Comparison of ENCODE assay signal across 9 cellular contexts in genomic region chr1:241639040-241639652, GRCh38. TPM values are rescaled to one million over a fixed set of nuclear protein-coding genes. Genes with fewer than 3 reads are reported as not detected.
DNase-seq lines count a peak whose midpoint lies in the region; ATAC-seq and TF ChIP-seq lines count a peak whose summit lies in the region.
"Had no signal": no experiment of that assay in that cellular context is flagged by ENCODE, and none has a peak within 500 bp of the region (broad histone marks: within the 10 kb centered on the region; RNA-seq: fewer than 3 reads in every experiment).

No MANE protein-coding gene starts in this region.

- H3K9me3 Mint-ChIP-seq in progenitor cell of endocrine pancreas (ENCODE audit: low read depth), result peaks cover 16% of the 10 kb centered on the region

- H3K27ac ChIP-seq in BLaER1 treated with 17β-estradiol and CSF1 and Interleukin-3, amounts not matched to agents 10 nM and 100 nM, result peak overlapping the region; percentile 34 to 96 (median 93); a peak in 21 of 22 replicates
- H3K27ac ChIP-seq in SK-N-MC, result no peak overlapping the region

- peaks cover 0 to 34% (median 22%) of the 10 kb centered on the region in 11 experiments; a peak in 18 of 22 replicates for H3K36me3 ChIP-seq in BLaER1 treated with 17β-estradiol and CSF1 and Interleukin-3, amounts not matched to agents 10 nM and 100 nM
- peaks cover 32% of the 10 kb centered on the region for H3K36me3 ChIP-seq in SK-N-MC (ENCODE audit: insufficient read depth, low read length)

- H3K36me3 Mint-ChIP-seq in progenitor cell of endocrine pancreas (ENCODE audit: insufficient read depth), result peaks cover 18% of the 10 kb centered on the region

- peak overlapping the region; percentile 90 to 97 (median 95) for H3K9ac ChIP-seq in BLaER1 treated with 17β-estradiol and CSF1 and Interleukin-3, amounts not matched to agents 10 nM and 100 nM
- peak overlapping the region; percentile 84 for H3K9ac ChIP-seq in SK-N-MC (ENCODE audit: insufficient read length)

- H3K27me3 Mint-ChIP-seq in progenitor cell of endocrine pancreas, result no peaks in the 10 kb centered on the region

- no peaks in the 10 kb centered on the region for H3K27me3 ChIP-seq in BLaER1 treated with 17β-estradiol and CSF1 and Interleukin-3, amounts not matched to agents 10 nM and 100 nM

- no peak for DNase-seq in SK-N-MC (ENCODE audit: low read depth, low spot score)
- peak; percentile 31 for DNase-seq in fibroblast of gingiva (ENCODE audit: low read depth)
- no peak for DNase-seq in progenitor cell of endocrine pancreas (ENCODE audit: low spot score, unreplicated experiment)
- DNase-seq in DMS114 treated with DMSO at 0.1 percent for 48 hours (lab: John Stamatoyannopoulos, UW; ENCODE audit: unreplicated experiment), result no peak

- H3K4me1 Mint-ChIP-seq in progenitor cell of endocrine pancreas (ENCODE audit: low read depth), result peaks cover 20% of the 10 kb centered on the region

- peak overlapping the region; percentile 75 to 98 (median 89) for H3K4me2 ChIP-seq in BLaER1 treated with 17β-estradiol and CSF1 and Interleukin-3, amounts not matched to agents 10 nM and 100 nM

- peak overlapping the region; percentile 81 to 96 (median 94) for H3K4me3 ChIP-seq in BLaER1 treated with 17β-estradiol and CSF1 and Interleukin-3, amounts not matched to agents 10 nM and 100 nM
- peak overlapping the region; percentile 90 for H3K4me3 ChIP-seq in SK-N-MC

- peak overlapping the region; percentile 87 for H3K4me3 Mint-ChIP-seq in progenitor cell of endocrine pancreas (ENCODE audit: low read depth)

- peaks cover 4 to 22% (median 15%) of the 10 kb centered on the region in 11 experiments; a peak in 16 of 22 replicates for H3K9me3 ChIP-seq in BLaER1 treated with 17β-estradiol and CSF1 and Interleukin-3, amounts not matched to agents 10 nM and 100 nM (replicated peaks in 1 of 11)
- H3K9me3 ChIP-seq in SK-N-MC (ENCODE audit: low read depth, low read length), result no peaks in the 10 kb centered on the region

- ATAC-seq in GM21529 (IDR thresholded peaks at IDR 0.05; ENCODE audit: unreplicated experiment) (peak; percentile 10), GM21737 (IDR thresholded peaks at IDR 0.05; ENCODE audit: unreplicated experiment) (no peak), GM19455 (IDR thresholded peaks at IDR 0.05; ENCODE audit: unreplicated experiment) (no peak)

- H3K4me1 ChIP-seq in BLaER1 treated with 17β-estradiol and CSF1 and Interleukin-3, amounts not matched to agents 10 nM and 100 nM, result peaks cover 52 to 63% (median 57%) of the 10 kb centered on the region in 10 experiments

- H4K20me1 ChIP-seq in BLaER1 treated with 17β-estradiol and CSF1 and Interleukin-3, amounts not matched to agents 10 nM and 100 nM, result peaks cover 0 to 22% (median 12%) of the 10 kb centered on the region in 11 experiments; a peak in 11 of 22 replicates

- peak overlapping the region; percentile 79 for H3K27ac Mint-ChIP-seq in progenitor cell of endocrine pancreas

- TF ChIP-seq CTCF in progenitor cell of endocrine pancreas (IDR thresholded peaks at IDR 0.05; ENCODE audit: unreplicated experiment), result no peak

RNA-seq across cellular contexts. Expression of gene CHML, which starts 1.0 kb away (rescaled TPM):
- total RNA-seq in progenitor cell of endocrine pancreas, result 19.1 and 19.9 TPM in 2 replicates

RNA-seq across cellular contexts. Expression of gene OPN3, which starts 1.0 kb away (rescaled TPM):
- total RNA-seq in progenitor cell of endocrine pancreas, result 18.2 and 19.9 TPM in 2 replicates

RNA-seq across cellular contexts. Expression of gene WDR64, which starts 12.9 kb away (rescaled TPM):
- total RNA-seq in progenitor cell of endocrine pancreas, result 0.07 TPM in 1 of 2 replicates, not detected in the other
- total RNA-seq: NCI-H460 had no signal
